In genomic region chr5:88674262-88675158, GRCh38 we compare ENCODE assay signal across 7 cellular contexts.
DNase-seq lines count a peak whose midpoint lies in the region; ATAC-seq and TF ChIP-seq lines count a peak whose summit lies in the region.

No MANE protein-coding gene starts in this region.

- peak overlapping the region; percentile 44 for H3K9ac ChIP-seq in HUES64 (ENCODE audit: low read depth, low read length)
- H3K9ac ChIP-seq in endodermal cell (ENCODE audit: extremely low read depth, low read length, poor library complexity, severe bottlenecking) = no peak overlapping the region

- H3K4me1 Mint-ChIP-seq in endodermal cell = peaks cover 22% of the 10 kb centered on the region
- H3K4me1 Mint-ChIP-seq in nephron = peaks cover 23% of the 10 kb centered on the region

- H3K4me3 Mint-ChIP-seq in endodermal cell = peak overlapping the region; percentile 65
- H3K4me3 Mint-ChIP-seq in nephron = peak overlapping the region; percentile 80 to 84 (median 81)

- no peaks in the 10 kb centered on the region for H3K36me3 Mint-ChIP-seq in endodermal cell (ENCODE audit: low read depth)
- no peaks in the 10 kb centered on the region for H3K36me3 Mint-ChIP-seq in nephron (ENCODE audit: low read depth)

- WGBS in HUES64 = under 1% methylated on average over 87 of the region's 87 CpGs
- WGBS in endodermal cell (ENCODE audit: insufficient coverage in 1 of 2, insufficient read length in 1 of 2), 2 experiments = 0% methylated on average over 21 to 87 of the region's 87 CpGs

- H3K27me3 ChIP-seq in HUES64 (ENCODE audit: insufficient read depth, low read length) = peaks cover 99% of the 10 kb centered on the region
- peaks cover 100% of the 10 kb centered on the region for H3K27me3 ChIP-seq in endodermal cell (ENCODE audit: control insufficient read depth, insufficient read depth, low read length, poor library complexity, severe bottlenecking)

- H3K9me3 Mint-ChIP-seq in endodermal cell = no peaks in the 10 kb centered on the region
- H3K9me3 Mint-ChIP-seq in nephron = peaks cover 3% of the 10 kb centered on the region

- TF ChIP-seq CTCF in endodermal cell (conservative IDR thresholded peaks at IDR 0.05) (no peak), nephron (IDR thresholded peaks at IDR 0.05; ENCODE audit: unreplicated experiment in 3 of 3) (no peak)

- H3K4me1 ChIP-seq in HUES64 (ENCODE audit: insufficient read depth, low read length) = peaks cover 45% of the 10 kb centered on the region
- H3K4me1 ChIP-seq in endodermal cell (ENCODE audit: control insufficient read depth, insufficient read depth, low read length) = no peaks in the 10 kb centered on the region

- no peak overlapping the region for H3K27ac Mint-ChIP-seq in endodermal cell
- H3K27ac Mint-ChIP-seq in nephron = peak overlapping the region in 2 of 3 experiments; percentile 45 to 87

- peaks cover 97% of the 10 kb centered on the region for H3K27me3 Mint-ChIP-seq in endodermal cell (ENCODE audit: insufficient read depth)
- H3K27me3 Mint-ChIP-seq in nephron (ENCODE audit: low read depth) = peaks cover 100% of the 10 kb centered on the region

- H3K9me3 ChIP-seq in HUES64 (ENCODE audit: insufficient read depth, low read depth, low read length) = no peaks in the 10 kb centered on the region
- H3K9me3 ChIP-seq in endodermal cell (ENCODE audit: control insufficient read depth, low read length) = no peaks in the 10 kb centered on the region

- ATAC-seq in GM21447 (IDR thresholded peaks at IDR 0.05; ENCODE audit: unreplicated experiment) (peak; percentile 60), SK-N-SH treated with all-trans-retinoic acid at 6 μM for 48 hours (peak; percentile 63)

- peak; percentile 89 for DNase-seq in endodermal cell
- DNase-seq in activated CD4-positive, CD25-positive, alpha-beta regulatory T cell treated with anti-CD3 and anti-CD28 coated beads, Interleukin-2, amount 50 U/mL, for 72 hours = no peak

- peak overlapping the region; percentile 46; the same call in 1 of the 2 replicates for H3K4me3 ChIP-seq in GM08714 (ENCODE audit: low read length)
- peak overlapping the region; percentile 56 for H3K4me3 ChIP-seq in HUES64 (ENCODE audit: low read length)
- H3K4me3 ChIP-seq in endodermal cell (ENCODE audit: low read length) = peak overlapping the region; percentile 76

- H3K36me3 ChIP-seq in HUES64 (ENCODE audit: insufficient read depth, low read length) = no peaks in the 10 kb centered on the region
- no peaks in the 10 kb centered on the region for H3K36me3 ChIP-seq in endodermal cell (ENCODE audit: control insufficient read depth, insufficient read depth, low read length)

- H3K27ac ChIP-seq in HUES64 (ENCODE audit: low read depth, low read length) (peak overlapping the region; percentile 46; the same call in 1 of the 2 replicates), endodermal cell (ENCODE audit: low read depth, low read length) (peak overlapping the region; percentile 99)

TF ChIP-seq in SK-N-SH treated with all-trans-retinoic acid at 6 μM for 48 hours, 23 proteins besides CTCF, POLR2A, EP300 and RAD21:
- TF ChIP-seq CSDC2 (CRISPR knock-in tag; IDR thresholded peaks at IDR 0.05) = no peak
- no peak for TF ChIP-seq RARB (CRISPR knock-in tag; IDR thresholded peaks at IDR 0.05)
- TF ChIP-seq OSR1 (CRISPR knock-in tag; IDR thresholded peaks at IDR 0.05) = no peak
- no peak for TF ChIP-seq TOX (CRISPR knock-in tag; IDR thresholded peaks at IDR 0.05; ENCODE audit: borderline replicate concordance)
- no peak for TF ChIP-seq ZFP30 (CRISPR knock-in tag; IDR thresholded peaks at IDR 0.05)
- TF ChIP-seq ZNF8 (CRISPR knock-in tag; IDR thresholded peaks at IDR 0.05) = no peak
- no peak for TF ChIP-seq POU6F1 (CRISPR knock-in tag; IDR thresholded peaks at IDR 0.05; ENCODE audit: borderline replicate concordance, low read depth)
- TF ChIP-seq ZFP3 (CRISPR knock-in tag; IDR thresholded peaks at IDR 0.05) = no peak
- TF ChIP-seq GLIS3 (CRISPR knock-in tag; IDR thresholded peaks at IDR 0.05) = no peak
- TF ChIP-seq ISL1 (CRISPR knock-in tag; IDR thresholded peaks at IDR 0.05) = no peak
- TF ChIP-seq ZC3H10 (CRISPR knock-in tag; IDR thresholded peaks at IDR 0.05) = no peak
- TF ChIP-seq ZNF565 (CRISPR knock-in tag; conservative IDR thresholded peaks at IDR 0.05; ENCODE audit: low read depth) = no peak
- no peak for TF ChIP-seq CREB5 (CRISPR knock-in tag; IDR thresholded peaks at IDR 0.05; ENCODE audit: low read depth)
- no peak for TF ChIP-seq ESRRG (CRISPR knock-in tag; IDR thresholded peaks at IDR 0.05)
- TF ChIP-seq BACH2 (CRISPR knock-in tag; IDR thresholded peaks at IDR 0.05; ENCODE audit: borderline replicate concordance) = no peak
TF ChIP-seq in SK-N-SH treated with all-trans-retinoic acid at 6 μM for 48 hours: peak in this region for 0.
